In genomic region chr1:108889016-108889645, GRCh38 we compare ENCODE assay signal across 11 cellular contexts. TPM values are rescaled to one million over a fixed set of nuclear protein-coding genes. Genes with fewer than 3 reads are reported as not detected.
DNase-seq lines count a peak whose midpoint lies in the region; TF ChIP-seq lines count a peak whose summit lies in the region.
"Not testable (repeated sequence)": the region's sequence is repeated elsewhere in the genome, so short reads cannot be mapped to it uniquely, and the experiment has no call there.
"Had no signal": no experiment of that assay in that cellular context is flagged by ENCODE, and none has a peak within 500 bp of the region (broad histone marks: within the 10 kb centered on the region; RNA-seq: fewer than 3 reads in every experiment).

No MANE protein-coding gene starts in this region.

- TF ChIP-seq EP300 in transverse colon (IDR thresholded peaks at IDR 0.05; ENCODE audit: low read depth), result not testable (repeated sequence)

- dilution Hi-C loops in mammary epithelial cell (cut with HindIII; ENCODE audit: low sequenced_read_pairs), result not testable (repeated sequence)

- H3K79me2 ChIP-seq in mammary epithelial cell (ENCODE audit: insufficient read depth, low read length), result peaks cover 70% of the 10 kb centered on the region

- peaks cover 18% of the 10 kb centered on the region for H3K36me3 ChIP-seq in mammary epithelial cell (ENCODE audit: insufficient read depth, low read length)
- H3K36me3 ChIP-seq in esophagus (ENCODE audit: control insufficient read depth in 2 of 2, insufficient read depth in 2 of 2, low read length in 1 of 2); neutrophil; transverse colon: not testable (repeated sequence)

- in situ Hi-C loops in mammary epithelial cell (cut with MboI; ENCODE audit: low sequenced_read_pairs in 2 of 2); transverse colon (cut with MboI; ENCODE audit: low pct_ligation_motif_present in 1 of 4, low pct_unique_long_range_greater_than_20kb in 1 of 4, low sequenced_read_pairs in 3 of 4): not testable (repeated sequence)

- WGBS in mammary epithelial cell (ENCODE audit: low coverage, missing lambda C conversion rate), result 46% methylated on average over 6 of the region's 6 CpGs
- 40 to 57% methylated on average over 6 of the region's 6 CpGs for WGBS in esophagus, 2 donors
- 65 to 77% methylated on average over 5 to 6 of the region's 6 CpGs for WGBS in transverse colon (ENCODE audit: low coverage in 1 of 2), 2 donors

- peak overlapping the region; percentile 59 for H2AFZ ChIP-seq in mammary epithelial cell (ENCODE audit: low read depth, low read length)

- peak overlapping the region; percentile 48 for H3K27ac ChIP-seq in mammary epithelial cell (ENCODE audit: insufficient read depth, low read depth, low read length)
- H3K27ac ChIP-seq in esophagus (ENCODE audit: low read depth in 2 of 2, low read length in 1 of 2), result peak overlapping the region; percentile 30 to 80
- H3K27ac ChIP-seq in neutrophil, result peak overlapping the region; percentile 88
- peak overlapping the region; percentile 0 to 24 (median 8) for H3K27ac ChIP-seq in transverse colon

- DNase-seq in GF-D8 (lab: John Stamatoyannopoulos, UW) (peak; percentile 43), MV-4-11 (lab: John Stamatoyannopoulos, UW) (peak; percentile 19), SKM-1 treated with dmso at 0.1 percent for 144 hours (lab: John Stamatoyannopoulos, UW; ENCODE audit: unreplicated experiment) (peak; percentile 45)
- not testable (repeated sequence) for DNase-seq in mammary epithelial cell, transverse colon

- not testable (repeated sequence) for BruUV-seq in mammary epithelial cell (replicated peaks; lab: Mats Ljungman, UMichigan)

- H3K4me3 ChIP-seq in mammary epithelial cell (replicated peaks in 1 of 3; ENCODE audit: insufficient read depth in 1 of 3, low read depth in 2 of 3, low read length in 3 of 3); esophagus (ENCODE audit: low read depth in 1 of 2, low read length in 2 of 2); transverse colon: not testable (repeated sequence)
- H3K4me3 ChIP-seq in neutrophil (ENCODE audit: low read depth in 1 of 2, low read length in 1 of 2), result peak overlapping the region; percentile 9 to 47

- not testable (repeated sequence) for H3K9ac ChIP-seq in mammary epithelial cell (ENCODE audit: insufficient read depth, low read length)

- H3K4me1 ChIP-seq in mammary epithelial cell (ENCODE audit: insufficient read depth, low read length) (peaks cover 29% of the 10 kb centered on the region), neutrophil (ENCODE audit: control insufficient read depth in 1 of 2, insufficient read depth in 1 of 2, low read depth in 1 of 2, low read length in 1 of 2) (peaks cover 24 to 28% of the 10 kb centered on the region in 2 experiments), transverse colon (peaks cover 0 to 10% (median 8%) of the 10 kb centered on the region in 4 donors)
- not testable (repeated sequence) for H3K4me1 ChIP-seq in esophagus (ENCODE audit: control insufficient read depth in 2 of 2, insufficient read depth in 2 of 2, low read length in 1 of 2)

- TF ChIP-seq POLR2A in transverse colon (IDR thresholded peaks at IDR 0.05), result not testable (repeated sequence)

- H3K9me3 ChIP-seq in mammary epithelial cell (replicated peaks; ENCODE audit: insufficient read depth, low read length); esophagus (ENCODE audit: control insufficient read depth in 2 of 2, insufficient read depth in 1 of 2, low read depth in 1 of 2, low read length in 1 of 2); neutrophil; transverse colon: not testable (repeated sequence)

- H4K20me1 ChIP-seq in mammary epithelial cell (ENCODE audit: insufficient read depth, low read length), result not testable (repeated sequence)

- CTCF ChIA-PET in mammary epithelial cell (lab: Charles Lee; ENCODE audit: low non-redundant PET), result interaction anchor here (0.6 kb wide), 1 partner anchor 1876 kb away, joined by 6 read pairs; no protein-coding TSS in a partner anchor

- TF ChIP-seq CTCF in mammary epithelial cell (conservative IDR thresholded peaks at IDR 0.05 in 1 of 2, IDR thresholded peaks at IDR 0.05 in 1 of 2; ENCODE audit: extremely low read depth in 1 of 2, insufficient read depth in 1 of 2, low read depth in 1 of 2, low read length in 2 of 2); neutrophil (IDR thresholded peaks at IDR 0.05); transverse colon (IDR thresholded peaks at IDR 0.05): not testable (repeated sequence)

- not testable (repeated sequence) for H3K27me3 ChIP-seq in mammary epithelial cell (ENCODE audit: insufficient read depth, low read length); esophagus (ENCODE audit: control insufficient read depth in 1 of 2, insufficient read depth in 2 of 2, low read length in 2 of 2); neutrophil; transverse colon

- H3K4me2 ChIP-seq in mammary epithelial cell (ENCODE audit: insufficient read depth, low read depth, low read length), result peak overlapping the region; percentile 74

- intact Hi-C loops in mammary epithelial cell (cut with micrococcal nuclease); transverse colon (cut with DNase I; ENCODE audit: low total_unique reads): not testable (repeated sequence)

RNA-seq across cellular contexts. Expression of gene GPSM2, which starts 12.3 kb away (rescaled TPM):
- 10 to 100 TPM; 56.7 to 59.4 TPM for total RNA-seq in mammary epithelial cell
- 37.8 TPM for polyA plus RNA-seq in mammary epithelial cell
- 103 TPM for polyA minus RNA-seq in mammary epithelial cell
- 10 to 100 TPM; 30.3 to 40.8 TPM for polyA plus RNA-seq in esophagus
- total RNA-seq in transverse colon, result 10 to 100 TPM in 3 of 4 donors, 1 to 10 TPM in 1; 9.7 to 31.0 (median 23.8) TPM

RNA-seq across cellular contexts. Expression of gene AKNAD1, which starts 32.2 kb away (rescaled TPM):
- total RNA-seq in mammary epithelial cell (1 to 10 TPM in 1 of 2 donors, under 1 TPM in 1; 0.67 to 2.6 TPM), transverse colon (not detected)
- polyA plus RNA-seq in mammary epithelial cell (0.69 TPM), esophagus (1 to 10 TPM in 1 of 2 donors, under 1 TPM in 1; 0.98 to 3.3 TPM)
- not detected for polyA minus RNA-seq in mammary epithelial cell
- total RNA-seq: Caco-2; CD4-positive, alpha-beta memory T cell; GM12878; Peyer's patch had no signal
- polyA plus RNA-seq: CD4-positive, alpha-beta memory T cell had no signal

Comparison
In these comparisons a context has a peak if more than half of its experiments do, and no peak if none do; other contexts are left out.
1. H3K27ac ChIP-seq: peak in every context shown above with its lines; median percentile 88 in neutrophil; 55 in esophagus; 48 in mammary epithelial cell; 8 in transverse colon.